Comparison of ENCODE assay signal across 8 cellular contexts in the genomic region with DNA sequence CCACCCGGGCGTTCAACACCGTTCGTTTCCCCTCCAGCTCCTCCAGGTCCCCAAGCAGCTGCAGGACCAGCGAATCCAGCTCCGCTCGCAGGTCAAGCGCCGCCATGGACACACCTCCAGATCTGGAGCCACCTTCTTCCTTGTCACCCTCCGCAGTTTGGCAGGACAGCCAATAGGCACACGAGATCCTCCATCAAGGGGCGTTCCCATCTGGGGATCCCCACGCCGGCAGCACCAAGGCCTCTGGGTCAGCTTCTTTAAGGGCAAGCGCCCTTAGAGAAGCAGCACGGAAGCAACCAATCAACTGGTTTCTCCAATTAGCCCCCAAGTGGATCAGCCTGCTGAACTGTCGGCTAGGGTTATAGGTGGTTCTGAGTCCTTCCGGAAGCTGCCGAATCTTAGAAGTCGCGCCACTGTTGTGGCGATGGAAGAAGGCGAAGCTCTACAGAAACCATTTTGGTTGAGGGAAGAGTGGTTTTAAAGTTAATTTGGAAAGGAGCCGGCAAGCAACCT. TPM values are rescaled to one million over a fixed set of nuclear protein-coding genes. Genes with fewer than 3 reads are reported as not detected.
DNase-seq lines count a peak whose midpoint lies in the region; TF ChIP-seq lines count a peak whose summit lies in the region.

No MANE protein-coding gene starts in this region.

- no peaks in the 10 kb centered on the region for H3K27me3 ChIP-seq in HAP-1 (ENCODE audit: low read depth)
- no peaks in the 10 kb centered on the region for H3K27me3 ChIP-seq in MG63
- no peaks in the 10 kb centered on the region for H3K27me3 ChIP-seq in stomach

- peak overlapping the region; percentile 91 to 96 (median 92) for H3K27ac ChIP-seq in stomach

- peaks cover 14% of the 10 kb centered on the region for H3K36me3 Mint-ChIP-seq in neural crest cell (ENCODE audit: low read depth)

- peak overlapping the region; percentile 99 for H3K27ac Mint-ChIP-seq in neural crest cell (ENCODE audit: unreplicated experiment)

- intact Hi-C loops in stomach (cut with DNase I; ENCODE audit: low total_unique reads) = no loop called here

- peak; percentile 98 for DNase-seq in G401 (ENCODE audit: low spot score)
- peak; percentile 91 to 92 for DNase-seq in HAP-1 (ENCODE audit: low spot score in 2 of 2)
- DNase-seq in MG63 = peak; percentile 85
- DNase-seq in SHP77 (lab: John Stamatoyannopoulos, UW) = peak; percentile 90 to 95
- DNase-seq in activated gamma-delta T cell (lab: John Stamatoyannopoulos, UW) = peak; percentile 52
- DNase-seq in fibroblast of villous mesenchyme (ENCODE audit: low read depth) = peak; percentile 94
- DNase-seq in neural crest cell (ENCODE audit: low read depth, low spot score) = peak; percentile 72
- peak; percentile 91 for DNase-seq in stomach

- peaks cover 3% of the 10 kb centered on the region for H3K27me3 Mint-ChIP-seq in neural crest cell (ENCODE audit: low read depth)

- peaks cover 41% of the 10 kb centered on the region for H3K36me3 ChIP-seq in HAP-1 (replicated peaks)
- peaks cover 35% of the 10 kb centered on the region for H3K36me3 ChIP-seq in MG63
- peaks cover 36 to 59% (median 55%) of the 10 kb centered on the region in 4 donors for H3K36me3 ChIP-seq in stomach

- no peak for TF ChIP-seq EP300 in stomach (IDR thresholded peaks at IDR 0.05)

- H3K9me3 ChIP-seq in HAP-1 = no peaks in the 10 kb centered on the region
- H3K9me3 ChIP-seq in MG63 = no peaks in the 10 kb centered on the region
- H3K9me3 ChIP-seq in stomach = no peaks in the 10 kb centered on the region

- H3K4me3 ChIP-seq in HAP-1 = peak overlapping the region; percentile 98
- H3K4me3 ChIP-seq in MG63 = peak overlapping the region; percentile 75
- H3K4me3 ChIP-seq in fibroblast of villous mesenchyme (ENCODE audit: low read depth, low read length) = peak overlapping the region; percentile 91
- peak overlapping the region; percentile 73 to 98 (median 88) for H3K4me3 ChIP-seq in stomach

- H3K4me3 Mint-ChIP-seq in neural crest cell = peak overlapping the region; percentile 98

- no peak for TF ChIP-seq CTCF in fibroblast of villous mesenchyme (IDR thresholded peaks at IDR 0.05; ENCODE audit: insufficient read depth, low read depth, low read length)
- no peak for TF ChIP-seq CTCF in neural crest cell (conservative IDR thresholded peaks at IDR 0.05)
- TF ChIP-seq CTCF in stomach (IDR thresholded peaks at IDR 0.05) = no peak

- H3K4me1 Mint-ChIP-seq in neural crest cell = peaks cover 23% of the 10 kb centered on the region

- peaks cover under 1% of the 10 kb centered on the region for H3K9me3 Mint-ChIP-seq in neural crest cell

- no peak for TF ChIP-seq POLR2A in stomach (IDR thresholded peaks at IDR 0.05)

- in situ Hi-C loops in G401 (cut with HindIII; ENCODE audit: low sequenced_read_pairs) (no loop called here), HAP-1 (cut with MboI; ENCODE audit: low sequenced_read_pairs) (no loop called here)

- 0 to 1% (median 0%) methylated on average over 21 to 24 of the region's 24 CpGs for WGBS in stomach, 5 donors

- peaks cover 5% of the 10 kb centered on the region; the same call in 1 of the 2 replicates for H3K4me1 ChIP-seq in HAP-1
- peaks cover 18 to 42% (median 32%) of the 10 kb centered on the region in 4 donors for H3K4me1 ChIP-seq in stomach

RNA-seq across cellular contexts. Expression of gene IMP4, which starts 0.6 kb away (rescaled TPM):
- total RNA-seq in G401 (2014; rRNA removed; shearing (Covaris generic)) = 84.2 and 100 TPM in 2 replicates
- 115 and 179 TPM in 2 replicates for total RNA-seq in MG63 (2014; rRNA removed; shearing (Covaris generic); ENCODE audit: low replicate concordance)
- total RNA-seq in fibroblast of villous mesenchyme (60.5 and 68.0 TPM in 2 replicates), neural crest cell (62.1 and 69.1 TPM in 2 replicates), stomach (10 to 100 TPM; 14.2 to 88.7 (median 43.7) TPM)
- polyA plus RNA-seq in stomach = 100 to 1,000 TPM in 1 of 3 donors, 10 to 100 TPM in 2; 84.4 to 128 (median 85.5) TPM

RNA-seq across cellular contexts. Expression of gene PTPN18, which starts 13.8 kb away (rescaled TPM):
- total RNA-seq in G401 (2014; rRNA removed; shearing (Covaris generic)) = 24.4 and 26.1 TPM in 2 replicates
- 8.4 and 66.1 TPM in 2 replicates for total RNA-seq in MG63 (2014; rRNA removed; shearing (Covaris generic); ENCODE audit: low replicate concordance)
- total RNA-seq in fibroblast of villous mesenchyme (17.7 and 18.4 TPM in 2 replicates), neural crest cell (30.4 and 31.3 TPM in 2 replicates), stomach (100 to 1,000 TPM in 2 of 5 donors, 10 to 100 TPM in 3; 38.6 to 177 (median 92.6) TPM)
- 10 to 100 TPM; 37.0 to 54.3 (median 42.8) TPM for polyA plus RNA-seq in stomach

Comparison
In these comparisons a context has a peak if more than half of its experiments do, and no peak if none do; other contexts are left out.
1. Peak in every context shown above with its lines: DNase-seq, H3K4me3 ChIP-seq and H3K27ac ChIP-seq.